2 cellular contexts compared by ENCODE assay signal in the genomic region with DNA sequence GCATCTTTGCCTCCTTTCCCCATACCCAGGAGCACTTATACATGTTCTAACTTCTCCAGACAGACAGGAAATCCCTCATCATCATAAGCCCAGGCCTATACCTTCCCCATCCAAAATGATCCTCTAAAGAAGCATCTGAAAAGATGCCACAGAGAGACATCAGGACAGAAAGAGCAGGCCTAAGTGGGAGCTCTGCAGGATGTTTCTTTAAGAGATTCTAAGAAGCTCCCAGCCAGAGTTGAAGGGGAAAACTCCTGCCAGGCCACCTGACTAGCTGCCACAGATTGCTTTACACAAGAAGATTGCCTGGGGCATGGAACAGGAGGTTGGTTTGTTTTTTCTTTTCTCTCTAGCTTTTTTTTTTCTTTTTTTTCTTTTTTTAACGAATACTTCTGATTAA.
TF ChIP-seq lines count a peak whose summit lies in the region.

No MANE protein-coding gene starts in this region.

TF ChIP-seq in HEK293, 187 proteins besides CTCF, POLR2A, EP300 and RAD21 (continued from another document):
- no peak for TF ChIP-seq ZBTB11 (tag by site-specific recombination; conservative IDR thresholded peaks at IDR 0.05; ENCODE audit: low read depth)
- TF ChIP-seq GLI4 (tag by site-specific recombination; IDR thresholded peaks at IDR 0.05) = no peak
- TF ChIP-seq GFI1B (tag by site-specific recombination; IDR thresholded peaks at IDR 0.05) = 0 out of 2 replicates have a peak, but pooled peaks have one; percentile 15
- TF ChIP-seq FEZF1 (tag by site-specific recombination; IDR thresholded peaks at IDR 0.05) = peak; percentile 22; the same call in 1 of the 2 replicates
- no peak for TF ChIP-seq ZNF37A (tag by site-specific recombination; IDR thresholded peaks at IDR 0.05)
- TF ChIP-seq, protein P1, sequence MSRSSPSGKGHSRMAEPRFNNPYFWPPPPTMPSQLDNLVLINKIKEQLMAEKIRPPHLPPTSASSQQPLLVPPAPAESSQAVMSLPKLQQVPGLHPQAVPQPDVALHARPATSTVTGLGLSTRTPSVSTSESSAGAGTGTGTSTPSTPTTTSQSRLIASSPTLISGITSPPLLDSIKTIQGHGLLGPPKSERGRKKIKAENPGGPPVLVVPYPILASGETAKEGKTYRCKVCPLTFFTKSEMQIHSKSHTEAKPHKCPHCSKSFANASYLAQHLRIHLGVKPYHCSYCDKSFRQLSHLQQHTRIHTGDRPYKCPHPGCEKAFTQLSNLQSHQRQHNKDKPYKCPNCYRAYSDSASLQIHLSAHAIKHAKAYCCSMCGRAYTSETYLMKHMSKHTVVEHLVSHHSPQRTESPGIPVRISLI (tag by site-specific recombination; IDR thresholded peaks at IDR 0.05) = no peak
- no peak for TF ChIP-seq ZNF266 (tag by site-specific recombination; IDR thresholded peaks at IDR 0.05; ENCODE audit: low read depth)
- TF ChIP-seq, protein P2, sequence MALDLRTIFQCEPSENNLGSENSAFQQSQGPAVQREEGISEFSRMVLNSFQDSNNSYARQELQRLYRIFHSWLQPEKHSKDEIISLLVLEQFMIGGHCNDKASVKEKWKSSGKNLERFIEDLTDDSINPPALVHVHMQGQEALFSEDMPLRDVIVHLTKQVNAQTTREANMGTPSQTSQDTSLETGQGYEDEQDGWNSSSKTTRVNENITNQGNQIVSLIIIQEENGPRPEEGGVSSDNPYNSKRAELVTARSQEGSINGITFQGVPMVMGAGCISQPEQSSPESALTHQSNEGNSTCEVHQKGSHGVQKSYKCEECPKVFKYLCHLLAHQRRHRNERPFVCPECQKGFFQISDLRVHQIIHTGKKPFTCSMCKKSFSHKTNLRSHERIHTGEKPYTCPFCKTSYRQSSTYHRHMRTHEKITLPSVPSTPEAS (tag by site-specific recombination; IDR thresholded peaks at IDR 0.05) = no peak
- peak; percentile 17; the same call in 1 of the 2 replicates for TF ChIP-seq ZBTB17 (tag by site-specific recombination; IDR thresholded peaks at IDR 0.05)
TF ChIP-seq in HEK293: peak in this region for 4.

TF ChIP-seq in WTC11, 78 proteins besides CTCF, POLR2A, EP300 and RAD21 (continued from another document):
- TF ChIP-seq ZNF416 (CRISPR knock-in tag; IDR thresholded peaks at IDR 0.05) (no peak), SMAD4 (CRISPR knock-in tag; IDR thresholded peaks at IDR 0.05) (no peak), PRDM15 (CRISPR knock-in tag; IDR thresholded peaks at IDR 0.05) (no peak), HMGXB4 (CRISPR knock-in tag; IDR thresholded peaks at IDR 0.05) (no peak), ERG (CRISPR knock-in tag; IDR thresholded peaks at IDR 0.05) (no peak), NFYB (CRISPR knock-in tag; conservative IDR thresholded peaks at IDR 0.05; ENCODE audit: low read depth) (no peak), SP1 (CRISPR knock-in tag; conservative IDR thresholded peaks at IDR 0.05) (no peak), AFF4 (CRISPR knock-in tag; IDR thresholded peaks at IDR 0.05; ENCODE audit: borderline replicate concordance) (no peak)
- TF ChIP-seq, protein P3, sequence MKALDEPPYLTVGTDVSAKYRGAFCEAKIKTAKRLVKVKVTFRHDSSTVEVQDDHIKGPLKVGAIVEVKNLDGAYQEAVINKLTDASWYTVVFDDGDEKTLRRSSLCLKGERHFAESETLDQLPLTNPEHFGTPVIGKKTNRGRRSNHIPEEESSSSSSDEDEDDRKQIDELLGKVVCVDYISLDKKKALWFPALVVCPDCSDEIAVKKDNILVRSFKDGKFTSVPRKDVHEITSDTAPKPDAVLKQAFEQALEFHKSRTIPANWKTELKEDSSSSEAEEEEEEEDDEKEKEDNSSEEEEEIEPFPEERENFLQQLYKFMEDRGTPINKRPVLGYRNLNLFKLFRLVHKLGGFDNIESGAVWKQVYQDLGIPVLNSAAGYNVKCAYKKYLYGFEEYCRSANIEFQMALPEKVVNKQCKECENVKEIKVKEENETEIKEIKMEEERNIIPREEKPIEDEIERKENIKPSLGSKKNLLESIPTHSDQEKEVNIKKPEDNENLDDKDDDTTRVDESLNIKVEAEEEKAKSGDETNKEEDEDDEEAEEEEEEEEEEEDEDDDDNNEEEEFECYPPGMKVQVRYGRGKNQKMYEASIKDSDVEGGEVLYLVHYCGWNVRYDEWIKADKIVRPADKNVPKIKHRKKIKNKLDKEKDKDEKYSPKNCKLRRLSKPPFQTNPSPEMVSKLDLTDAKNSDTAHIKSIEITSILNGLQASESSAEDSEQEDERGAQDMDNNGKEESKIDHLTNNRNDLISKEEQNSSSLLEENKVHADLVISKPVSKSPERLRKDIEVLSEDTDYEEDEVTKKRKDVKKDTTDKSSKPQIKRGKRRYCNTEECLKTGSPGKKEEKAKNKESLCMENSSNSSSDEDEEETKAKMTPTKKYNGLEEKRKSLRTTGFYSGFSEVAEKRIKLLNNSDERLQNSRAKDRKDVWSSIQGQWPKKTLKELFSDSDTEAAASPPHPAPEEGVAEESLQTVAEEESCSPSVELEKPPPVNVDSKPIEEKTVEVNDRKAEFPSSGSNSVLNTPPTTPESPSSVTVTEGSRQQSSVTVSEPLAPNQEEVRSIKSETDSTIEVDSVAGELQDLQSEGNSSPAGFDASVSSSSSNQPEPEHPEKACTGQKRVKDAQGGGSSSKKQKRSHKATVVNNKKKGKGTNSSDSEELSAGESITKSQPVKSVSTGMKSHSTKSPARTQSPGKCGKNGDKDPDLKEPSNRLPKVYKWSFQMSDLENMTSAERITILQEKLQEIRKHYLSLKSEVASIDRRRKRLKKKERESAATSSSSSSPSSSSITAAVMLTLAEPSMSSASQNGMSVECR (CRISPR knock-in tag; IDR thresholded peaks at IDR 0.05; ENCODE audit: borderline replicate concordance) = no peak
- TF ChIP-seq, protein P4, sequence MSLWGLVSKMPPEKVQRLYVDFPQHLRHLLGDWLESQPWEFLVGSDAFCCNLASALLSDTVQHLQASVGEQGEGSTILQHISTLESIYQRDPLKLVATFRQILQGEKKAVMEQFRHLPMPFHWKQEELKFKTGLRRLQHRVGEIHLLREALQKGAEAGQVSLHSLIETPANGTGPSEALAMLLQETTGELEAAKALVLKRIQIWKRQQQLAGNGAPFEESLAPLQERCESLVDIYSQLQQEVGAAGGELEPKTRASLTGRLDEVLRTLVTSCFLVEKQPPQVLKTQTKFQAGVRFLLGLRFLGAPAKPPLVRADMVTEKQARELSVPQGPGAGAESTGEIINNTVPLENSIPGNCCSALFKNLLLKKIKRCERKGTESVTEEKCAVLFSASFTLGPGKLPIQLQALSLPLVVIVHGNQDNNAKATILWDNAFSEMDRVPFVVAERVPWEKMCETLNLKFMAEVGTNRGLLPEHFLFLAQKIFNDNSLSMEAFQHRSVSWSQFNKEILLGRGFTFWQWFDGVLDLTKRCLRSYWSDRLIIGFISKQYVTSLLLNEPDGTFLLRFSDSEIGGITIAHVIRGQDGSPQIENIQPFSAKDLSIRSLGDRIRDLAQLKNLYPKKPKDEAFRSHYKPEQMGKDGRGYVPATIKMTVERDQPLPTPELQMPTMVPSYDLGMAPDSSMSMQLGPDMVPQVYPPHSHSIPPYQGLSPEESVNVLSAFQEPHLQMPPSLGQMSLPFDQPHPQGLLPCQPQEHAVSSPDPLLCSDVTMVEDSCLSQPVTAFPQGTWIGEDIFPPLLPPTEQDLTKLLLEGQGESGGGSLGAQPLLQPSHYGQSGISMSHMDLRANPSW (CRISPR knock-in tag; conservative IDR thresholded peaks at IDR 0.05; ENCODE audit: low read depth) = no peak
